In the genomic region with DNA sequence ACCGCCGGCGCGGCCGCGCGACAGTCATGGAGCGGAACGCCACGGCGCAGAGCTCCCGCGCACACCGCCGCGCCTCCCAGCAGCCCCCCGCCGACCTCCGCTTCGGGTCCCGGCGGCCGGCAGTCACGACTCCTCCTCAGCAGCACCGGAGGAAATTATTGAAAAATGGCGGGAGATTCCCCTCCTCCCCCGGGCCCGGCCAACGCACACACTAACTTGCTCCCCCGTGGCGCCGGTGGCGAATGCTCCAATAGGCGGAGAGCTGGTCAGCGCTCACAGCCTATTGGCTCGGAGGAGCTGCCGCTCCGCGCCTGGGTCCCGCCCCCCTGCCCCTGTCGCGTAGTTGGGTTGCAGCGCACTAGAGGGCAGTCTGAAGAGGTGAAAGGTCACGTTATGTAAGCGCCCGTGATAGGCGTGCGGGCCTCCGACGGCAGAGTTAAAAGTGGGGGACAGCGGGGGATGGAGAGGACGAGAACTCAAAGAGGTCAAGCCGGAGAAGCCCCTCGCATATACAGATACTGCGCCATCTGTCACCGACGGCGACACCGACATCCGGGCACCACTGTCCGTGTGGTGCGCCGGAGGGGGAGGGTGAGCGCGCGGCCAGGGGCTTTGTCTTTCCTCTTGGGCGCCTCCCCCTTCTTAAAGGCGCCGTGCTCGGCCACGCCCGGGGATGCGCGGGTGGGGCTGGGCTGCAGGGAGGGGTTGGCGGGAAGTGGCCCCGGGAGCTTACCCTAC, we compare ENCODE assay signal across 8 cellular contexts. TPM values are rescaled to one million over a fixed set of nuclear protein-coding genes. Genes with fewer than 3 reads are reported as not detected.
DNase-seq lines count a peak whose midpoint lies in the region; ATAC-seq and TF ChIP-seq lines count a peak whose summit lies in the region.

Gene BAZ1B, minus strand, starts transcription at position 213 of the 738 bp plus-strand sequence. CDS start 360 bp downstream, outside the sequence.

- no peak for TF ChIP-seq CTCF in PC-3 (conservative IDR thresholded peaks at IDR 0.05; ENCODE audit: low read depth, low read length)
- TF ChIP-seq CTCF in mucosa of descending colon (IDR thresholded peaks at IDR 0.05), result peak; percentile 19

- CTCF ChIA-PET in PC-3 (lab: Charles Lee), result no interaction called here

- peak within 1 kb of the TSS; percentile 82 for H3K4me3 ChIP-seq in PC-3 (ENCODE audit: low read length)
- H3K4me3 ChIP-seq in mucosa of descending colon, result peak within 1 kb of the TSS; percentile 80

- H3K9ac ChIP-seq in PC-3 (ENCODE audit: low read length), result peak within 1 kb of the TSS; percentile 96

- peaks cover 19% of the 10 kb centered on the region; the same call in 1 of the 2 replicates for H3K4me1 ChIP-seq in PC-3 (ENCODE audit: insufficient read depth, low read length)
- peaks cover 29% of the 10 kb centered on the region for H3K4me1 ChIP-seq in mucosa of descending colon (ENCODE audit: low read depth)

- H3K9me3 ChIP-seq in PC-3 (ENCODE audit: low read length), result no peaks in the 10 kb centered on the region
- H3K9me3 ChIP-seq in mucosa of descending colon, result no peaks in the 10 kb centered on the region

- intact Hi-C loops in PC-3 (cut with micrococcal nuclease), result loop anchor here (2.0 kb wide), 1 partner anchor 35 kb away; the partner anchor contains the start of gene BCL7B
- intact Hi-C loops in mucosa of descending colon (cut with DNase I, micrococcal nuclease), result no loop called here

- no peak; the same call in 1 of the 2 replicates for TF ChIP-seq EP300 in Ishikawa (IDR thresholded peaks at IDR 0.05; ENCODE audit: borderline replicate concordance)

- H3K27ac ChIP-seq in PC-3 (ENCODE audit: low read length), result peak within 1 kb of the TSS; percentile 84
- peak within 1 kb of the TSS; percentile 77 for H3K27ac ChIP-seq in epithelial cell of prostate

- H2AFZ ChIP-seq in PC-3 (ENCODE audit: low read length), result peak within 1 kb of the TSS; percentile 89

- no peaks in the 10 kb centered on the region for H3K9me2 ChIP-seq in PC-3 (replicated peaks; ENCODE audit: low read length)

- peaks cover 44% of the 10 kb centered on the region for H3K79me2 ChIP-seq in PC-3 (ENCODE audit: low read length)

- peak within 1 kb of the TSS; percentile 92 for H3K4me2 ChIP-seq in PC-3 (ENCODE audit: low read length)

- no peak for TF ChIP-seq RAD21 in Ishikawa (IDR thresholded peaks at IDR 0.05; ENCODE audit: low read depth)

- peaks cover 34% of the 10 kb centered on the region for H4K20me1 ChIP-seq in PC-3 (ENCODE audit: low read length)

- H3K27me3 ChIP-seq in PC-3 (ENCODE audit: low read length), result no peaks in the 10 kb centered on the region

- no TSS peak for BruUV-seq in PC-3 (replicated peaks; lab: Mats Ljungman, UMichigan)

- H3K36me3 ChIP-seq in PC-3 (ENCODE audit: low read depth, low read length), result peaks cover 8% of the 10 kb centered on the region; the same call in 1 of the 2 replicates
- no peaks in the 10 kb centered on the region for H3K36me3 ChIP-seq in mucosa of descending colon (ENCODE audit: low read depth)

- no peaks in the 10 kb centered on the region for H3F3A ChIP-seq in PC-3 (ENCODE audit: low read length, unreplicated experiment)

- DNase-seq in DMS153 (lab: John Stamatoyannopoulos, UW) (peak; percentile 96), PC-3 (peak; percentile 96), activated T-cell treated with anti-CD3 and anti-CD28 coated beads for 48 hours (ENCODE audit: low read depth) (peak; percentile 97), epithelial cell of prostate (ENCODE audit: low read depth, low spot score) (peak; percentile 85), mucosa of descending colon (peak; percentile 97 to 99 (median 98))
- DNase-seq in stimulated activated CD8-positive, alpha-beta memory T cell treated with anti-CD3 and anti-CD28 coated beads, Interleukin-4, amount 100 ng/mL, for 24 hours (ENCODE audit: low read depth), result peak; percentile 95

- ATAC-seq in GM21576 (IDR thresholded peaks at IDR 0.05; ENCODE audit: unreplicated experiment), result peak; percentile 83
- peak; percentile 92 for ATAC-seq in PC-3
- peak; percentile 97 for ATAC-seq in mucosa of descending colon

- POLR2A ChIA-PET in PC-3 (lab: Charles Lee; ENCODE audit: unreplicated experiment), result interaction anchor here (0.6 to 0.9 kb wide), 3 partner anchors 50 to 216 kb away, joined by 4 to 7 read pairs (median 5); no protein-coding TSS in a partner anchor

TF ChIP-seq in Ishikawa, 13 proteins besides CTCF, POLR2A, EP300 and RAD21:
- TF ChIP-seq YY1 (IDR thresholded peaks at IDR 0.05; ENCODE audit: low read depth), result peak; percentile 81; the same call in 1 of the 2 replicates
- TF ChIP-seq NFIC (IDR thresholded peaks at IDR 0.05), result 0 out of 2 replicates have a peak, but pooled peaks have one; percentile 14
- TF ChIP-seq, protein P1, sequence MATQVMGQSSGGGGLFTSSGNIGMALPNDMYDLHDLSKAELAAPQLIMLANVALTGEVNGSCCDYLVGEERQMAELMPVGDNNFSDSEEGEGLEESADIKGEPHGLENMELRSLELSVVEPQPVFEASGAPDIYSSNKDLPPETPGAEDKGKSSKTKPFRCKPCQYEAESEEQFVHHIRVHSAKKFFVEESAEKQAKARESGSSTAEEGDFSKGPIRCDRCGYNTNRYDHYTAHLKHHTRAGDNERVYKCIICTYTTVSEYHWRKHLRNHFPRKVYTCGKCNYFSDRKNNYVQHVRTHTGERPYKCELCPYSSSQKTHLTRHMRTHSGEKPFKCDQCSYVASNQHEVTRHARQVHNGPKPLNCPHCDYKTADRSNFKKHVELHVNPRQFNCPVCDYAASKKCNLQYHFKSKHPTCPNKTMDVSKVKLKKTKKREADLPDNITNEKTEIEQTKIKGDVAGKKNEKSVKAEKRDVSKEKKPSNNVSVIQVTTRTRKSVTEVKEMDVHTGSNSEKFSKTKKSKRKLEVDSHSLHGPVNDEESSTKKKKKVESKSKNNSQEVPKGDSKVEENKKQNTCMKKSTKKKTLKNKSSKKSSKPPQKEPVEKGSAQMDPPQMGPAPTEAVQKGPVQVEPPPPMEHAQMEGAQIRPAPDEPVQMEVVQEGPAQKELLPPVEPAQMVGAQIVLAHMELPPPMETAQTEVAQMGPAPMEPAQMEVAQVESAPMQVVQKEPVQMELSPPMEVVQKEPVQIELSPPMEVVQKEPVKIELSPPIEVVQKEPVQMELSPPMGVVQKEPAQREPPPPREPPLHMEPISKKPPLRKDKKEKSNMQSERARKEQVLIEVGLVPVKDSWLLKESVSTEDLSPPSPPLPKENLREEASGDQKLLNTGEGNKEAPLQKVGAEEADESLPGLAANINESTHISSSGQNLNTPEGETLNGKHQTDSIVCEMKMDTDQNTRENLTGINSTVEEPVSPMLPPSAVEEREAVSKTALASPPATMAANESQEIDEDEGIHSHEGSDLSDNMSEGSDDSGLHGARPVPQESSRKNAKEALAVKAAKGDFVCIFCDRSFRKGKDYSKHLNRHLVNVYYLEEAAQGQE (IDR thresholded peaks at IDR 0.05; ENCODE audit: low read depth), result no peak
- peak; percentile 3; the same call in 1 of the 2 replicates for TF ChIP-seq CEBPB (IDR thresholded peaks at IDR 0.05)
- no peak for TF ChIP-seq TEAD4 (IDR thresholded peaks at IDR 0.05)
- peak; percentile 80 for TF ChIP-seq MAX (IDR thresholded peaks at IDR 0.05)
- TF ChIP-seq USF1 (IDR thresholded peaks at IDR 0.05), result peak; percentile 50
- peak; percentile 54 for TF ChIP-seq TCF12 (IDR thresholded peaks at IDR 0.05; ENCODE audit: low read depth)
- TF ChIP-seq ZBTB7A (IDR thresholded peaks at IDR 0.05; ENCODE audit: low read depth), result peak; percentile 47; the same call in 1 of the 2 replicates
- no peak for TF ChIP-seq FOXM1 (IDR thresholded peaks at IDR 0.05; ENCODE audit: borderline replicate concordance, low read depth)
- TF ChIP-seq TAF1 (IDR thresholded peaks at IDR 0.05; ENCODE audit: low read depth), result peak; percentile 80
- TF ChIP-seq EGR1 (IDR thresholded peaks at IDR 0.05), result no peak; the same call in 1 of the 2 replicates
- peak; percentile 35; the same call in 1 of the 2 replicates for TF ChIP-seq CREB1 (IDR thresholded peaks at IDR 0.05; ENCODE audit: low read depth)

RNA-seq across cellular contexts. Expression of gene BAZ1B, which starts in this region (rescaled TPM):
- total RNA-seq in PC-3 (2014; rRNA removed), result 45.5 and 62.5 TPM in 2 replicates
- total RNA-seq in mucosa of descending colon, result 10 to 100 TPM; 37.4 to 76.0 (median 41.4) TPM

Comparison
In these comparisons a context has a peak if more than half of its experiments do, and no peak if none do; other contexts are left out.
1. Peak in every context shown above with its lines: DNase-seq, ATAC-seq, H3K4me3 ChIP-seq and H3K27ac ChIP-seq.